Comparison of ENCODE assay signal across 20 cellular contexts in genomic region chr7:139743967-139744767, GRCh38. TPM values are rescaled to one million over a fixed set of nuclear protein-coding genes. Genes with fewer than 3 reads are reported as not detected.
DNase-seq lines count a peak whose midpoint lies in the region; ATAC-seq, FAIRE-seq and TF ChIP-seq lines count a peak whose summit lies in the region.
"Had no signal": no experiment of that assay in that cellular context is flagged by ENCODE, and none has a peak within 500 bp of the region (broad histone marks: within the 10 kb centered on the region; RNA-seq: fewer than 3 reads in every experiment).

No MANE protein-coding gene starts in this region.

- H3K4me3 Mint-ChIP-seq in stimulated activated naive CD8-positive, alpha-beta T cell treated with anti-CD3 and anti-CD28 coated beads, Interleukin-15, Interleukin-2, amounts not matched to agents 100 ng/mL and 50 ng/mL, for 24 hours = no peak overlapping the region
- H3K4me3 Mint-ChIP-seq in type B pancreatic cell (no peak overlapping the region), chondrocyte (ENCODE audit: unreplicated experiment) (no peak overlapping the region)
- H3K4me3 Mint-ChIP-seq: activated T-cell treated with anti-CD3 and anti-CD28 coated beads, Interleukin-2, amount 50 U/mL, for 72 hours; naive B cell had no signal

- no peak for TF ChIP-seq POLR2A in K562 (conservative IDR thresholded peaks at IDR 0.05)
- TF ChIP-seq POLR2A in gastroesophageal sphincter (IDR thresholded peaks at IDR 0.05) = no peak

- TF ChIP-seq EP300 in K562 (IDR thresholded peaks at IDR 0.05; ENCODE audit: low read length) (no peak), gastroesophageal sphincter (IDR thresholded peaks at IDR 0.05) (no peak)

- H2BK5ac ChIP-seq in mesenchymal stem cell (ENCODE audit: low read depth, low read length, poor library complexity, severe bottlenecking) = no peak overlapping the region

- FAIRE-seq in K562 (lab: Jason Lieb, UNC) = no peak
- FAIRE-seq: HTR-8/SVneo had no signal

- no peaks in the 10 kb centered on the region for H3K79me2 ChIP-seq in K562 (ENCODE audit: control insufficient read depth, insufficient read depth, low read length)

- no peak for DNase-seq in stimulated activated naive CD8-positive, alpha-beta T cell treated with anti-CD3 and anti-CD28 coated beads, Interleukin-15, Interleukin-2, amounts not matched to agents 100 U/mL and 50 U/mL, for 24 hours
- DNase-seq in K562 (ENCODE audit: extremely low read depth in 1 of 4, low spot score in 3 of 4) (no peak), mesenchymal stem cell (peak; percentile 43), type B pancreatic cell (ENCODE audit: extremely low spot score, unreplicated experiment) (no peak), coronary artery (ENCODE audit: low spot score) (no peak), chondrocyte (ENCODE audit: low spot score) (no peak)
- DNase-seq: activated CD4-positive, alpha-beta T cell treated with anti-CD3 and anti-CD28 coated beads for 1 hour; activated T-cell treated with anti-CD3 and anti-CD28 coated beads, Interleukin-2, amount 50 U/mL, for 72 hours; brain microvascular endothelial cell; erythroblast; GM23248; mammary epithelial cell; naive B cell; NCI-H1417 treated with DMSO at 0.1 percent for 48 hours; NCI-H524; thyroid gland had no signal

- ATAC-seq in stimulated activated naive CD8-positive, alpha-beta T cell treated with anti-CD3 and anti-CD28 coated beads, Interleukin-15, Interleukin-2, amounts not matched to agents 100 U/mL and 50 U/mL, for 24 hours = no peak
- ATAC-seq in K562 = no peak
- no peak for ATAC-seq in gastroesophageal sphincter
- ATAC-seq: activated T-cell treated with anti-CD3 and anti-CD28 coated beads, Interleukin-2, amount 50 U/mL, for 72 hours had no signal

- H4K20me1 ChIP-seq in K562 (replicated peaks; ENCODE audit: control insufficient read depth, insufficient read depth, low read length) = peaks cover 52% of the 10 kb centered on the region

- H3K79me1 ChIP-seq in mesenchymal stem cell (replicated peaks; ENCODE audit: low read length, poor library complexity, severe bottlenecking) = peaks cover 8% of the 10 kb centered on the region

- no peak overlapping the region for H2AFZ ChIP-seq in K562 (ENCODE audit: low read depth, low read length)
- no peak overlapping the region for H2AFZ ChIP-seq in mesenchymal stem cell (ENCODE audit: low read depth, low read length)
- H2AFZ ChIP-seq: GM23248 had no signal

- no peak overlapping the region for H2BK15ac ChIP-seq in mesenchymal stem cell (ENCODE audit: low read depth, poor library complexity, severe bottlenecking)

- no peak overlapping the region for H2AK5ac ChIP-seq in mesenchymal stem cell (ENCODE audit: low read length, severe bottlenecking)

- no peak overlapping the region for H3K4ac ChIP-seq in mesenchymal stem cell (ENCODE audit: low read depth in 1 of 2, low read length in 2 of 2)

- intact Hi-C loops in K562 (cut with micrococcal nuclease) = no loop called here

- no peaks in the 10 kb centered on the region for H3K9me3 ChIP-seq in K562 (replicated peaks; ENCODE audit: control insufficient read depth, insufficient read depth, low read depth, low read length)
- no peaks in the 10 kb centered on the region for H3K9me3 ChIP-seq in mesenchymal stem cell (ENCODE audit: control insufficient read depth, low read length)
- H3K9me3 ChIP-seq in gastroesophageal sphincter = no peaks in the 10 kb centered on the region
- H3K9me3 ChIP-seq: thyroid gland had no signal

- POLR2A ChIA-PET in K562 (lab: Yijun Ruan, JAX) = no interaction called here

- H3K4me3 ChIP-seq in K562 (no peak overlapping the region), mesenchymal stem cell (ENCODE audit: insufficient read depth in 1 of 2, low read depth in 1 of 2, low read length in 2 of 2) (no peak overlapping the region), coronary artery (no peak overlapping the region), gastroesophageal sphincter (no peak overlapping the region)
- H3K4me3 ChIP-seq: GM23248, thyroid gland had no signal

- no peak overlapping the region for H3K4me2 ChIP-seq in K562 (ENCODE audit: insufficient read depth, low read length)
- H3K4me2 ChIP-seq in mesenchymal stem cell (ENCODE audit: low read length, poor library complexity, severe bottlenecking) = no peak overlapping the region

- no peak overlapping the region for H3K27ac ChIP-seq in K562 (ENCODE audit: extremely low read depth, low read depth, low read length)
- H3K27ac ChIP-seq in mesenchymal stem cell (ENCODE audit: low read length, poor library complexity, severe bottlenecking) = no peak overlapping the region
- H3K27ac ChIP-seq in coronary artery = peak overlapping the region in 1 of 2 donors; percentile 64
- H3K27ac ChIP-seq in gastroesophageal sphincter = no peak overlapping the region
- H3K27ac ChIP-seq: GM23248, RWPE1, thyroid gland had no signal

- H3K36me3 ChIP-seq in K562 (ENCODE audit: control insufficient read depth, insufficient read depth, low read length) (no peaks in the 10 kb centered on the region), mesenchymal stem cell (ENCODE audit: control insufficient read depth in 1 of 2, insufficient read depth in 2 of 2, low read depth in 1 of 2, low read length in 2 of 2) (peaks cover 0 to 13% of the 10 kb centered on the region in 2 experiments), gastroesophageal sphincter (no peaks in the 10 kb centered on the region)
- H3K36me3 ChIP-seq: thyroid gland had no signal

- in situ Hi-C loops in K562 (cut with MboI) = no loop called here

- no peak overlapping the region for H3K9ac ChIP-seq in K562 (ENCODE audit: insufficient read depth in 1 of 2, low read depth in 2 of 2, low read length in 2 of 2)
- H3K9ac ChIP-seq in mesenchymal stem cell (ENCODE audit: low read length) = no peak overlapping the region
- H3K9ac ChIP-seq: GM23248 had no signal

- no peak for TF ChIP-seq RAD21 in K562 (CRISPR knock-in tag; conservative IDR thresholded peaks at IDR 0.05 in 1 of 2, IDR thresholded peaks at IDR 0.05 in 1 of 2)

- CTCF ChIA-PET in K562 (lab: Yijun Ruan, JAX; ENCODE audit: low intra/inter-chr PET ratio) = no interaction called here

- BruUV-seq in K562 (replicated peaks; lab: Mats Ljungman, UMichigan) = no TSS peak

- peaks cover 42% of the 10 kb centered on the region for H3K4me1 Mint-ChIP-seq in stimulated activated naive CD8-positive, alpha-beta T cell treated with anti-CD3 and anti-CD28 coated beads, Interleukin-15, Interleukin-2, amounts not matched to agents 100 ng/mL and 50 ng/mL, for 24 hours (ENCODE audit: low read depth)
- H3K4me1 Mint-ChIP-seq in type B pancreatic cell (ENCODE audit: unreplicated experiment) = peaks cover 49% of the 10 kb centered on the region
- peaks cover 96% of the 10 kb centered on the region for H3K4me1 Mint-ChIP-seq in chondrocyte (ENCODE audit: low read depth)

- H3K9me3 Mint-ChIP-seq in stimulated activated naive CD8-positive, alpha-beta T cell treated with anti-CD3 and anti-CD28 coated beads, Interleukin-15, Interleukin-2, amounts not matched to agents 100 ng/mL and 50 ng/mL, for 24 hours = no peaks in the 10 kb centered on the region
- H3K9me3 Mint-ChIP-seq in type B pancreatic cell = no peaks in the 10 kb centered on the region
- no peaks in the 10 kb centered on the region for H3K9me3 Mint-ChIP-seq in chondrocyte (ENCODE audit: low read depth)
- H3K9me3 Mint-ChIP-seq: activated T-cell treated with anti-CD3 and anti-CD28 coated beads, Interleukin-2, amount 50 U/mL, for 72 hours; naive B cell had no signal

- TF ChIP-seq CTCF in K562 (IDR thresholded peaks at IDR 0.05 in 2 of 3, conservative IDR thresholded peaks at IDR 0.05 in 1 of 3; ENCODE audit: insufficient read depth in 2 of 3, low read depth in 1 of 3, low read length in 3 of 3) (no peak), type B pancreatic cell (conservative IDR thresholded peaks at IDR 0.05) (no peak), coronary artery (IDR thresholded peaks at IDR 0.05) (no peak), chondrocyte (IDR thresholded peaks at IDR 0.05) (no peak), gastroesophageal sphincter (IDR thresholded peaks at IDR 0.05) (no peak)

- H3K36me3 Mint-ChIP-seq in stimulated activated naive CD8-positive, alpha-beta T cell treated with anti-CD3 and anti-CD28 coated beads, Interleukin-15, Interleukin-2, amounts not matched to agents 100 ng/mL and 50 ng/mL, for 24 hours (ENCODE audit: low read depth) = peaks cover 8% of the 10 kb centered on the region
- peaks cover 14% of the 10 kb centered on the region for H3K36me3 Mint-ChIP-seq in type B pancreatic cell
- H3K36me3 Mint-ChIP-seq in chondrocyte (ENCODE audit: low read depth) = peaks cover 3% of the 10 kb centered on the region
- H3K36me3 Mint-ChIP-seq: naive B cell had no signal

- H3K27me3 ChIP-seq in K562 (ENCODE audit: control insufficient read depth in 2 of 2, insufficient read depth in 2 of 2, low read length in 2 of 2) (peaks cover 0 to 19% of the 10 kb centered on the region in 2 experiments; a peak in 2 of 5 replicates), mesenchymal stem cell (ENCODE audit: control insufficient read depth in 1 of 2, insufficient read depth in 1 of 2, low read length in 2 of 2) (no peaks in the 10 kb centered on the region), gastroesophageal sphincter (no peaks in the 10 kb centered on the region)
- H3K27me3 ChIP-seq: brain microvascular endothelial cell, thyroid gland had no signal

- no peaks in the 10 kb centered on the region for H3K9me1 ChIP-seq in K562 (ENCODE audit: control insufficient read depth, insufficient read depth, low read length)

- no peaks in the 10 kb centered on the region for H3K27me3 Mint-ChIP-seq in stimulated activated naive CD8-positive, alpha-beta T cell treated with anti-CD3 and anti-CD28 coated beads, Interleukin-15, Interleukin-2, amounts not matched to agents 100 ng/mL and 50 ng/mL, for 24 hours
- H3K27me3 Mint-ChIP-seq in type B pancreatic cell = no peaks in the 10 kb centered on the region
- H3K27me3 Mint-ChIP-seq in chondrocyte (ENCODE audit: low read depth) = no peaks in the 10 kb centered on the region
- H3K27me3 Mint-ChIP-seq: naive B cell had no signal

- 62% methylated on average over 10 of the region's 10 CpGs for WGBS in K562 (ENCODE audit: insufficient coverage, low coverage, missing lambda C conversion rate)
- WGBS in mesenchymal stem cell = 89% methylated on average over 9 of the region's 10 CpGs
- 92 to 95% methylated on average over 10 of the region's 10 CpGs for WGBS in gastroesophageal sphincter (ENCODE audit: low coverage in 1 of 2), 2 donors

- no peak overlapping the region for H2BK120ac ChIP-seq in mesenchymal stem cell (ENCODE audit: low read depth, low read length)

- H3K18ac ChIP-seq in mesenchymal stem cell (ENCODE audit: low read depth in 1 of 2, low read length in 2 of 2) = no peak overlapping the region

- no peak overlapping the region for H3K14ac ChIP-seq in mesenchymal stem cell (ENCODE audit: low read length in 2 of 2)

- H3K4me1 ChIP-seq in K562 (replicated peaks in 1 of 2; ENCODE audit: control insufficient read depth in 2 of 2, insufficient read depth in 2 of 2, low read length in 2 of 2) (no peaks in the 10 kb centered on the region), mesenchymal stem cell (ENCODE audit: control insufficient read depth, insufficient read depth, low read depth, low read length) (peaks cover 31% of the 10 kb centered on the region), gastroesophageal sphincter (peaks cover 7 to 84% (median 21%) of the 10 kb centered on the region in 3 donors)

- no peak overlapping the region for H4K8ac ChIP-seq in mesenchymal stem cell (ENCODE audit: low read length)

- H3K23ac ChIP-seq in mesenchymal stem cell (ENCODE audit: low read length in 2 of 2) = no peak overlapping the region

- no peak overlapping the region for H4K91ac ChIP-seq in mesenchymal stem cell (ENCODE audit: low read length)

- peak overlapping the region in 1 of 2 experiments; percentile 2 for H2BK12ac ChIP-seq in mesenchymal stem cell (ENCODE audit: low read length in 2 of 2)

- peak overlapping the region; percentile 17 for H3K27ac Mint-ChIP-seq in stimulated activated naive CD8-positive, alpha-beta T cell treated with anti-CD3 and anti-CD28 coated beads, Interleukin-15, Interleukin-2, amounts not matched to agents 100 ng/mL and 50 ng/mL, for 24 hours
- H3K27ac Mint-ChIP-seq in type B pancreatic cell = peak overlapping the region; percentile 1
- H3K27ac Mint-ChIP-seq in chondrocyte (ENCODE audit: unreplicated experiment) = no peak overlapping the region
- H3K27ac Mint-ChIP-seq: activated T-cell treated with anti-CD3 and anti-CD28 coated beads, Interleukin-2, amount 50 U/mL, for 72 hours had no signal

RNA-seq across cellular contexts. Expression of gene HIPK2, which starts 33.6 kb away (rescaled TPM):
- 51.9 and 59.2 TPM in 2 replicates for total RNA-seq in K562 (2011; cell fraction: chromatin; rRNA removed; ENCODE audit: low replicate concordance)
- 15.1 and 17.3 TPM in 2 replicates for total RNA-seq in K562 (2011; cell fraction: nucleolus; rRNA removed)
- total RNA-seq in K562 (2011; cell fraction: nucleoplasm; rRNA removed) = 16.6 and 21.8 TPM in 2 replicates
- total RNA-seq in K562 (2014; rRNA removed) (3.8 and 5.7 TPM in 2 replicates), K562 (2014; rRNA removed; fragmentation: Illumina TruSeq; extraction: Trizol) (5.4 and 5.5 TPM in 2 replicates), K562 (2015; rRNA removed; fragmentation: Illumina TruSeq; extraction: Trizol) (3.9 and 4.4 TPM in 2 replicates), K562 (2021) (17.5 and 19.8 TPM in 2 replicates), type B pancreatic cell (ENCODE audit: low replicate concordance) (84.7 and 89.1 TPM in 2 replicates), chondrocyte (71.2 to 75.6 TPM (median 72.3 TPM) in 3 replicates), gastroesophageal sphincter (10 to 100 TPM; 17.9 to 35.9 (median 22.4) TPM)
- polyA plus RNA-seq in K562 (2011; rRNA removed) (8.8 and 10.0 TPM in 2 replicates), K562 (2014; fragmentation: Illumina TruSeq; extraction: Trizol) (9.9 and 10.1 TPM in 2 replicates), K562 (2014; fragmentation: Nextera tagmentation; extraction: Ambion mirVana) (1 to 10 TPM in 1 of 2 experiments, under 1 TPM in 1; 0.69 to 1.6 TPM), K562 (2014; rRNA removed) (5.1 and 5.5 TPM in 2 replicates)
- polyA plus RNA-seq in K562 (2011; cell fraction: cytosol; rRNA removed) = 6.5 and 10.7 TPM in 2 replicates
- polyA plus RNA-seq in K562 (2011; cell fraction: nucleus; rRNA removed) = 15.6 and 30.0 TPM in 2 replicates
- 4.7 and 7.4 TPM in 2 replicates for polyA plus RNA-seq in K562 (2012)
- polyA minus RNA-seq in K562 (2011; rRNA and poly(A)+ RNA removed) = 31.9 and 34.7 TPM in 2 replicates
- 25.2 and 25.9 TPM in 2 replicates for polyA minus RNA-seq in K562 (2011; cell fraction: cytosol; rRNA and poly(A)+ RNA removed)
- polyA minus RNA-seq in K562 (2011; cell fraction: nucleus; rRNA and poly(A)+ RNA removed) = 17.0 and 17.8 TPM in 2 replicates
- 89.2 TPM for polyA plus RNA-seq in mesenchymal stem cell (2013, experiment 1 of 2)
- polyA plus RNA-seq in mesenchymal stem cell (2013, experiment 2 of 2) = 81.2 TPM
